Comparison of ENCODE assay signal across 8 cellular contexts in the genomic region with DNA sequence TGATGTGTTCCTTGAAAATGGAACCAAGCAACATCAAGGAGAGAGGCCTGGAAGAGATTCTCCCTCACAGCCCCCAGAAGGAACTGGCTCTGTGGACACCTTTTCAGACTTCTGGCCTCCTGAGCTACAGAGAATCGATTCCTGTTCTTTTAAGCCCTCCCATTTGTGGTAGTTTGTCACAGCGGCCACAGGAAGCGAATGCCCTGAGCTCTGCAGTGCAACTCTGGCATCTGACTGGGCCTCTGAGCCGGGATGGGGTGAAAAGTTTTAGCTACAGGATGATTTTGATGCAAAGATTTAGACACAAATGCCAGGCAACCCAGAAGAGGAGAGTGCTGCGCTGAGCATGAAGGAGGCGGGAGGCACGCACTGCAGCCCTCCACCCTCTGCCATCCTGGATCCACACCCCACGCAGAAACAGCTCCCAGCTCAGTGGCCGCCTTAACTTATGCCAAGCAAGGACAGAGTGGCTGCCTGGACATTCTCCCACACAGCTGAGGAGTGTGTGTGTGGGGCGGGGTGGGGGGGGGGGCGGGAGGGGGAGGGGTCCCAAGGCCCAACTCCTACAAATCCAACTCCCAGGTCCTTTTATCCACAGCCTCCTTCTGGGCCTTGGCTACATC. TPM values are rescaled to one million over a fixed set of nuclear protein-coding genes. Genes with fewer than 3 reads are reported as not detected.
DNase-seq lines count a peak whose midpoint lies in the region; ATAC-seq and TF ChIP-seq lines count a peak whose summit lies in the region.

No MANE protein-coding gene starts in this region.

- no peak overlapping the region for H3K27ac Mint-ChIP-seq in activated T-helper 2 cell treated with anti-CD3 and anti-CD28 coated beads, Interferon-gamma antibody, Interleukin-2, Interleukin-4, amounts not matched to agents 10 μg/mL and 5 μg/mL and 100 μg/mL, durations not matched to agents 14 hours and 24 hours and 36 hours

- no peaks in the 10 kb centered on the region for H3K9me3 ChIP-seq in Loucy (ENCODE audit: insufficient read depth, low read depth, low read length)
- H3K9me3 ChIP-seq in left lung = no peaks in the 10 kb centered on the region
- no peaks in the 10 kb centered on the region for H3K9me3 ChIP-seq in subcutaneous abdominal adipose tissue (ENCODE audit: control insufficient read depth in 5 of 5, low read length in 5 of 5)

- no peaks in the 10 kb centered on the region for H3K27me3 ChIP-seq in Loucy (ENCODE audit: insufficient read depth, low read length, poor library complexity, severe bottlenecking)
- no peaks in the 10 kb centered on the region for H3K27me3 ChIP-seq in left lung
- no peaks in the 10 kb centered on the region for H3K27me3 ChIP-seq in subcutaneous abdominal adipose tissue (ENCODE audit: control insufficient read depth in 5 of 5, insufficient read depth in 4 of 5, low read length in 5 of 5)

- H3K4me3 ChIP-seq in Loucy (ENCODE audit: low read length, poor library complexity, severe bottlenecking) = peak overlapping the region; percentile 75
- peak overlapping the region in 1 of 2 donors; percentile 74 for H3K4me3 ChIP-seq in left lung
- peak overlapping the region; percentile 47 to 88 (median 72) for H3K4me3 ChIP-seq in subcutaneous abdominal adipose tissue (ENCODE audit: low read depth in 1 of 5, low read length in 5 of 5)

- no peaks in the 10 kb centered on the region for H3K9me2 ChIP-seq in Loucy (replicated peaks; ENCODE audit: low read depth, low read length)

- H3K9ac ChIP-seq in Loucy (ENCODE audit: low read depth, low read length, poor library complexity, severe bottlenecking) = peak overlapping the region; percentile 63
- peak overlapping the region in 3 of 5 donors; percentile 58 to 88 (median 81) for H3K9ac ChIP-seq in subcutaneous abdominal adipose tissue (ENCODE audit: low read length in 5 of 5)

- peak overlapping the region; percentile 83 to 92 for H3K27ac ChIP-seq in left lung
- peak overlapping the region; percentile 81 for H3K27ac ChIP-seq in subcutaneous abdominal adipose tissue (ENCODE audit: low read depth, low read length)

- H3K79me2 ChIP-seq in Loucy (ENCODE audit: insufficient read depth, low read length) = peaks cover 37% of the 10 kb centered on the region; the same call in 1 of the 2 replicates

- TF ChIP-seq CTCF in Loucy (conservative IDR thresholded peaks at IDR 0.05; ENCODE audit: low read length) = no peak
- TF ChIP-seq CTCF in left lung (IDR thresholded peaks at IDR 0.05) = no peak

- peak overlapping the region; percentile 99 for H3K4me2 ChIP-seq in Loucy (ENCODE audit: low read depth, low read length, poor library complexity, severe bottlenecking)

- peaks cover 11% of the 10 kb centered on the region for H3K4me1 Mint-ChIP-seq in activated T-helper 2 cell treated with anti-CD3 and anti-CD28 coated beads, Interferon-gamma antibody, Interleukin-2, Interleukin-4, amounts not matched to agents 10 μg/mL and 5 μg/mL and 100 μg/mL, durations not matched to agents 14 hours and 24 hours and 36 hours (ENCODE audit: low read depth)

- DNase-seq in activated T-helper 2 cell treated with anti-CD3 and anti-CD28 coated beads, Interferon-gamma antibody, Interleukin-2, Interleukin-4, amounts not matched to agents 10 μg/mL and 5 μg/mL and 100 μg/mL, durations not matched to agents 14 hours and 24 hours and 36 hours (ENCODE audit: low spot score) = no peak
- DNase-seq in left lung = no peak
- DNase-seq in central memory CD4-positive, alpha-beta T cell = no peak

- ATAC-seq in left lung (no peak), GM18498 (IDR thresholded peaks at IDR 0.05; ENCODE audit: unreplicated experiment) (no peak), HG03439 (IDR thresholded peaks at IDR 0.05; ENCODE audit: unreplicated experiment) (no peak), HG02588 (IDR thresholded peaks at IDR 0.05; ENCODE audit: unreplicated experiment) (no peak)

- intact Hi-C loops in activated T-helper 2 cell treated with anti-CD3 and anti-CD28 coated beads, Interferon-gamma antibody, Interleukin-2, Interleukin-4, amounts not matched to agents 10 μg/mL and 5 μg/mL and 100 μg/mL, durations not matched to agents 14 hours and 24 hours and 36 hours (cut with micrococcal nuclease) = loop anchor here (10.0 kb wide), 1 partner anchor 58 kb away; no protein-coding TSS in a partner anchor
- intact Hi-C loops in left lung (cut with DNase I) = no loop called here

- H3K36me3 ChIP-seq in Loucy (ENCODE audit: insufficient read depth, low read length) (no peaks in the 10 kb centered on the region), left lung (no peaks in the 10 kb centered on the region), subcutaneous abdominal adipose tissue (ENCODE audit: control insufficient read depth in 5 of 5, insufficient read depth in 5 of 5, low read length in 5 of 5) (peaks cover 0 to 2% (median 0%) of the 10 kb centered on the region in 5 donors)

- peaks cover 29% of the 10 kb centered on the region for H3K27me3 Mint-ChIP-seq in activated T-helper 2 cell treated with anti-CD3 and anti-CD28 coated beads, Interferon-gamma antibody, Interleukin-2, Interleukin-4, amounts not matched to agents 10 μg/mL and 5 μg/mL and 100 μg/mL, durations not matched to agents 14 hours and 24 hours and 36 hours (ENCODE audit: low read depth)

- H4K20me1 ChIP-seq in Loucy (ENCODE audit: insufficient read depth, low read length, poor library complexity, severe bottlenecking) = no peaks in the 10 kb centered on the region

- H3F3A ChIP-seq in Loucy (ENCODE audit: low read depth) = no peaks in the 10 kb centered on the region

- no peaks in the 10 kb centered on the region for H3K9me3 Mint-ChIP-seq in activated T-helper 2 cell treated with anti-CD3 and anti-CD28 coated beads, Interferon-gamma antibody, Interleukin-2, Interleukin-4, amounts not matched to agents 10 μg/mL and 5 μg/mL and 100 μg/mL, durations not matched to agents 14 hours and 24 hours and 36 hours

- no peaks in the 10 kb centered on the region for H3K36me3 Mint-ChIP-seq in activated T-helper 2 cell treated with anti-CD3 and anti-CD28 coated beads, Interferon-gamma antibody, Interleukin-2, Interleukin-4, amounts not matched to agents 10 μg/mL and 5 μg/mL and 100 μg/mL, durations not matched to agents 14 hours and 24 hours and 36 hours (ENCODE audit: low read depth)

- H2AFZ ChIP-seq in Loucy (ENCODE audit: low read length) = peak overlapping the region; percentile 72; the same call in 1 of the 2 replicates

- H3K4me3 Mint-ChIP-seq in activated T-helper 2 cell treated with anti-CD3 and anti-CD28 coated beads, Interferon-gamma antibody, Interleukin-2, Interleukin-4, amounts not matched to agents 10 μg/mL and 5 μg/mL and 100 μg/mL, durations not matched to agents 14 hours and 24 hours and 36 hours (ENCODE audit: low read depth) = peak overlapping the region; percentile 53

- H3K4me1 ChIP-seq in Loucy (ENCODE audit: insufficient read depth, low read length, poor library complexity, severe bottlenecking) (peaks cover 29% of the 10 kb centered on the region), left lung (peaks cover 29 to 71% of the 10 kb centered on the region in 2 donors), subcutaneous abdominal adipose tissue (ENCODE audit: control insufficient read depth in 5 of 5, insufficient read depth in 5 of 5, low read length in 5 of 5) (peaks cover 16 to 70% (median 64%) of the 10 kb centered on the region in 5 donors)

RNA-seq across cellular contexts. Expression of gene TIMP2, which starts 2.2 kb away (rescaled TPM):
- total RNA-seq in activated T-helper 2 cell treated with anti-CD3 and anti-CD28 coated beads, Interferon-gamma antibody, Interleukin-2, Interleukin-4, amounts not matched to agents 10 μg/mL and 5 μg/mL and 100 μg/mL, durations not matched to agents 14 hours and 24 hours and 36 hours = 0.71 and 0.84 TPM in 2 replicates
- 100 to 1,000 TPM; 196 to 313 TPM for total RNA-seq in left lung

RNA-seq across cellular contexts. Expression of gene CEP295NL, which starts 20.0 kb away (rescaled TPM):
- not detected in 2 replicates for total RNA-seq in activated T-helper 2 cell treated with anti-CD3 and anti-CD28 coated beads, Interferon-gamma antibody, Interleukin-2, Interleukin-4, amounts not matched to agents 10 μg/mL and 5 μg/mL and 100 μg/mL, durations not matched to agents 14 hours and 24 hours and 36 hours
- total RNA-seq in left lung = 1 to 10 TPM; 1.6 to 6.6 TPM

RNA-seq across cellular contexts. Expression of gene LGALS3BP, which starts 56.7 kb away (rescaled TPM):
- 57.5 and 59.3 TPM in 2 replicates for total RNA-seq in activated T-helper 2 cell treated with anti-CD3 and anti-CD28 coated beads, Interferon-gamma antibody, Interleukin-2, Interleukin-4, amounts not matched to agents 10 μg/mL and 5 μg/mL and 100 μg/mL, durations not matched to agents 14 hours and 24 hours and 36 hours
- 100 to 1,000 TPM; 379 to 688 TPM for total RNA-seq in left lung

Comparison
In these comparisons a context has a peak if more than half of its experiments do, and no peak if none do; other contexts are left out.
1. RNA of gene TIMP2, which starts 2.2 kb away (total RNA-seq): 196 to 313 TPM in left lung; 0.71 to 0.84 TPM in activated T-helper 2 cell treated with anti-CD3 and anti-CD28 coated beads, Interferon-gamma antibody, Interleukin-2, Interleukin-4, amounts not matched to agents 10 μg/mL and 5 μg/mL and 100 μg/mL, durations not matched to agents 14 hours and 24 hours and 36 hours; every median in the first group is over 100 times any median in the second.